8 cellular contexts compared by ENCODE assay signal in genomic region chr10:14605231-14605925, GRCh38.
DNase-seq lines count a peak whose midpoint lies in the region; ATAC-seq, FAIRE-seq and TF ChIP-seq lines count a peak whose summit lies in the region.

No MANE protein-coding gene starts in this region.

- peaks cover 48% of the 10 kb centered on the region for H3K4me1 Mint-ChIP-seq in CD4-positive, alpha-beta T cell (ENCODE audit: low read depth)
- H3K4me1 Mint-ChIP-seq in activated T-cell treated with anti-CD3 and anti-CD28 coated beads, Interleukin-2, amount 50 U/mL, for 72 hours (ENCODE audit: low read depth), result peaks cover 72% of the 10 kb centered on the region

- no peaks in the 10 kb centered on the region for H3K27me3 Mint-ChIP-seq in CD4-positive, alpha-beta T cell
- peaks cover 6% of the 10 kb centered on the region for H3K27me3 Mint-ChIP-seq in activated T-cell treated with anti-CD3 and anti-CD28 coated beads, Interleukin-2, amount 50 U/mL, for 72 hours (ENCODE audit: low read depth)

- DNase-seq in CD4-positive, alpha-beta T cell, result no peak
- DNase-seq in GM19239 (ENCODE audit: insufficient read length, low spot score), result no peak
- DNase-seq in activated T-cell treated with anti-CD3 and anti-CD28 coated beads, Interleukin-2, amount 50 U/mL, for 72 hours, result peak; percentile 58 to 64
- DNase-seq in hepatocyte (ENCODE audit: low spot score), result no peak
- DNase-seq in stimulated activated naive CD8-positive, alpha-beta T cell treated with anti-CD3 and anti-CD28 coated beads, Interleukin-15, Interleukin-2, amounts not matched to agents 100 U/mL and 50 U/mL, for 24 hours, result peak; percentile 45
- DNase-seq in DMS114 treated with DMSO at 0.1 percent for 48 hours (lab: John Stamatoyannopoulos, UW; ENCODE audit: unreplicated experiment), result no peak
- no peak for DNase-seq in NCI-H187 treated with DMSO at 0.1 percent for 48 hours (lab: John Stamatoyannopoulos, UW)

- no peak for TF ChIP-seq CTCF in CD4-positive, alpha-beta T cell (IDR thresholded peaks at IDR 0.05)
- no peak for TF ChIP-seq CTCF in hepatocyte (IDR thresholded peaks at IDR 0.05; ENCODE audit: poor library complexity)

- H3K4me2 ChIP-seq in hepatocyte, result peak overlapping the region; percentile 89

- CTCF ChIA-PET in CD4-positive, alpha-beta T cell (lab: Charles Lee), result interaction anchor here (1.2 to 1.3 kb wide), 2 partner anchors 62 to 232 kb away, joined by 4 to 5 read pairs; partner anchors contain the start of genes CDNF, HSPA14 and MSANTD7

- ATAC-seq in CD4-positive, alpha-beta T cell (ENCODE audit: poor library complexity), result peak; percentile 36
- peak; percentile 42 for ATAC-seq in HG03469 (IDR thresholded peaks at IDR 0.05; ENCODE audit: unreplicated experiment)
- peak; percentile 78 for ATAC-seq in activated T-cell treated with anti-CD3 and anti-CD28 coated beads, Interleukin-2, amount 50 U/mL, for 72 hours (replicated peaks in 1 of 2)
- peak; percentile 54 for ATAC-seq in stimulated activated naive CD8-positive, alpha-beta T cell treated with anti-CD3 and anti-CD28 coated beads, Interleukin-15, Interleukin-2, amounts not matched to agents 100 U/mL and 50 U/mL, for 24 hours

- WGBS in hepatocyte (ENCODE audit: low lambda C conversion rate, missing lambda C conversion rate), result 53% methylated on average over 7 of the region's 7 CpGs

- H3K79me2 ChIP-seq in hepatocyte, result peaks cover 30% of the 10 kb centered on the region

- H3K4me3 ChIP-seq in hepatocyte, result peak overlapping the region; percentile 46

- H3K27ac ChIP-seq in CD4-positive, alpha-beta T cell (ENCODE audit: low read depth, low read length), result no peak overlapping the region
- peak overlapping the region; percentile 63 for H3K27ac ChIP-seq in hepatocyte

- peak overlapping the region; percentile 90 for H3K4me3 Mint-ChIP-seq in CD4-positive, alpha-beta T cell
- peak overlapping the region; percentile 91 to 93 for H3K4me3 Mint-ChIP-seq in activated T-cell treated with anti-CD3 and anti-CD28 coated beads, Interleukin-2, amount 50 U/mL, for 72 hours

- no peaks in the 10 kb centered on the region for H3K27me3 ChIP-seq in CD4-positive, alpha-beta T cell (ENCODE audit: control insufficient read depth, insufficient read depth, low read length)
- no peaks in the 10 kb centered on the region for H3K27me3 ChIP-seq in hepatocyte

- POLR2A ChIA-PET in CD4-positive, alpha-beta T cell (lab: Charles Lee), result interaction anchor here (0.6 to 2.2 kb wide), 10 partner anchors 11 to 232 kb away, joined by 3 to 10 read pairs (median 6); partner anchors contain the start of genes CDNF, HSPA14 and MSANTD7

- peak; percentile 87 for FAIRE-seq in GM19239 (lab: Jason Lieb, UNC)

- no peaks in the 10 kb centered on the region for H3K9me3 Mint-ChIP-seq in CD4-positive, alpha-beta T cell
- peaks cover 8% of the 10 kb centered on the region in 2 donors for H3K9me3 Mint-ChIP-seq in activated T-cell treated with anti-CD3 and anti-CD28 coated beads, Interleukin-2, amount 50 U/mL, for 72 hours

- H3K9me3 ChIP-seq in CD4-positive, alpha-beta T cell (ENCODE audit: control insufficient read depth, low read length), result no peaks in the 10 kb centered on the region
- no peaks in the 10 kb centered on the region for H3K9me3 ChIP-seq in hepatocyte (ENCODE audit: low read depth)

- H3K36me3 ChIP-seq in hepatocyte (replicated peaks; ENCODE audit: insufficient read depth, low read depth), result no peaks in the 10 kb centered on the region

- peaks cover 4% of the 10 kb centered on the region for H4K20me1 ChIP-seq in hepatocyte (ENCODE audit: insufficient read depth, poor library complexity, severe bottlenecking)

- H3K36me3 Mint-ChIP-seq in CD4-positive, alpha-beta T cell (ENCODE audit: low read depth), result peaks cover 40% of the 10 kb centered on the region
- peaks cover 24 to 35% of the 10 kb centered on the region in 2 donors for H3K36me3 Mint-ChIP-seq in activated T-cell treated with anti-CD3 and anti-CD28 coated beads, Interleukin-2, amount 50 U/mL, for 72 hours (ENCODE audit: insufficient read depth in 2 of 2)

- H3K4me1 ChIP-seq in hepatocyte (ENCODE audit: insufficient read depth), result peaks cover 12% of the 10 kb centered on the region

- H3K27ac Mint-ChIP-seq in CD4-positive, alpha-beta T cell, result peak overlapping the region; percentile 90
- peak overlapping the region; percentile 94 for H3K27ac Mint-ChIP-seq in activated T-cell treated with anti-CD3 and anti-CD28 coated beads, Interleukin-2, amount 50 U/mL, for 72 hours

- intact Hi-C loops in CD4-positive, alpha-beta T cell (cut with DNase I, micrococcal nuclease), result loop anchor here in 1 of 2 experiments (1.0 kb wide), 1 partner anchor 43 kb away; no protein-coding TSS in a partner anchor

- no peak overlapping the region for H2AFZ ChIP-seq in hepatocyte

- no peaks in the 10 kb centered on the region for H3K9me2 ChIP-seq in hepatocyte (replicated peaks; ENCODE audit: insufficient read depth)

Comparison
In these comparisons a context has a peak if more than half of its experiments do, and no peak if none do; other contexts are left out.
1. DNase-seq: peak in activated T-cell treated with anti-CD3 and anti-CD28 coated beads, Interleukin-2, amount 50 U/mL, for 72 hours (2 of 2) and stimulated activated naive CD8-positive, alpha-beta T cell treated with anti-CD3 and anti-CD28 coated beads, Interleukin-15, Interleukin-2, amounts not matched to agents 100 U/mL and 50 U/mL, for 24 hours (single experiment); none in CD4-positive, alpha-beta T cell (0 of 10), GM19239 (single experiment), hepatocyte (single experiment), DMS114 treated with DMSO at 0.1 percent for 48 hours (single experiment) and NCI-H187 treated with DMSO at 0.1 percent for 48 hours (single experiment).
2. Peak in every context shown above with its lines, with median percentiles within 50 percentile points of each other: ATAC-seq.